In genomic region chr2:116061023-116061422, GRCh38 we compare ENCODE assay signal across 8 cellular contexts.
"Had no signal": no experiment of that assay in that cellular context is flagged by ENCODE, and none has a peak within 500 bp of the region (broad histone marks: within the 10 kb centered on the region; RNA-seq: fewer than 3 reads in every experiment).

No MANE protein-coding gene starts in this region.

- H3K4me2 ChIP-seq: GM23338 had no signal

- H3K9me3 Mint-ChIP-seq: GM23338 had no signal

- H3K4me3 Mint-ChIP-seq: GM23338, HFFc6, IgD-negative memory B cell had no signal

- H3K27me3 Mint-ChIP-seq: IgD-negative memory B cell had no signal

- H3K9me3 ChIP-seq: HAP-1 had no signal

- DNase-seq: H7, HFFc6 had no signal

- ATAC-seq: GM23338, HCT116, HepG2 had no signal

- H3K4me1 Mint-ChIP-seq: IgD-negative memory B cell had no signal

- H3K36me3 Mint-ChIP-seq: IgD-negative memory B cell had no signal

- H2AFZ ChIP-seq: GM23338 had no signal

- H3K27ac ChIP-seq: HL-60 had no signal

- H3K36me3 ChIP-seq: HAP-1 had no signal

- H3K4me3 ChIP-seq: GM23338, HAP-1 had no signal

- H3K27ac Mint-ChIP-seq: GM23338, HFFc6, IgD-negative memory B cell had no signal
